ENCODE assay signal across 8 cellular contexts in the genomic region with DNA sequence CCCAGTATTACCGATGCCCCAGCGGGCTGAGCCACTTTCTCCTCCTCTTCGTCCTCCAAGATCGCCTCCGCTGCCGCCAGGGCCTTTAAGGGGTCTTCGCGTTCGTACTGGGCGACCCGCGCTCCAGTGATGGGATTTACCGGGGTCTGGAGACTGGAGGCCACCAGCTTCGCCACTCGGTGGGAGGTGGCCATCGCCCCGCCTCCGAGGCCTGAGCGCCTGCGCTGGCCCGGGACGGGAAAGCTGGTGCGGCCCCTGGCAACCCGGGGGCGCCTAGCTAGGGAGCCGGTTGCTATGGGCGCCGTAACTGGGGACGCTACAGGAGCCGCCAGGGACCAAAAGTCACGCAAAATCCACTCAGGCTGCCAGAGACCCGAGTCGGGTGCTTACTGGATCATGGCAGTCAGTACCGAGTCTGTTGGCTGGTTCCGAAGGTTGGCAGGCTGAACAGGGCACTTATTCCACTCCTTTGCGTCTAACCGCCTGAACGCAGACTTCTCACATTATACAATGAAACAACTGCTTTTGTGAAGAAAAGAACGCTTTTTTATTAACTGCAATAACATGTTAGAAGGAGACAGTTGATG. TPM values are rescaled to one million over a fixed set of nuclear protein-coding genes. Genes with fewer than 3 reads are reported as not detected.
A peak's percentile ranks its signal among the peaks of the same experiment; 100 is the strongest.
DNase-seq lines count a peak whose midpoint lies in the region; ATAC-seq and TF ChIP-seq lines count a peak whose summit lies in the region.

A gene with protein sequence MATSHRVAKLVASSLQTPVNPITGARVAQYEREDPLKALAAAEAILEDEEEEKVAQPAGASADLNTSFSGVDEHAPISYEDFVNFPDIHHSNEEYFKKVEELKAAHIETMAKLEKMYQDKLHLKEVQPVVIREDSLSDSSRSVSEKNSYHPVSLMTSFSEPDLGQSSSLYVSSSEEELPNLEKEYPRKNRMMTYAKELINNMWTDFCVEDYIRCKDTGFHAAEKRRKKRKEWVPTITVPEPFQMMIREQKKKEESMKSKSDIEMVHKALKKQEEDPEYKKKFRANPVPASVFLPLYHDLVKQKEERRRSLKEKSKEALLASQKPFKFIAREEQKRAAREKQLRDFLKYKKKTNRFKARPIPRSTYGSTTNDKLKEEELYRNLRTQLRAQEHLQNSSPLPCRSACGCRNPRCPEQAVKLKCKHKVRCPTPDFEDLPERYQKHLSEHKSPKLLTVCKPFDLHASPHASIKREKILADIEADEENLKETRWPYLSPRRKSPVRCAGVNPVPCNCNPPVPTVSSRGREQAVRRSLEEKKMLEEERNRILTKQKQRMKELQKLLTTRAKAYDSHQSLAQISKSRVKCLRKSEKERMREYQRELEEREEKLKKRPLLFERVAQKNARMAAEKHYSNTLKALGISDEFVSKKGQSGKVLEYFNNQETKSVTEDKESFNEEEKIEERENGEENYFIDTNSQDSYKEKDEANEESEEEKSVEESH (minus strand): TSS at position 213 of the 587 bp plus-strand sequence. CDS start 19 bp downstream, at position 194.

- peak within 1 kb of the TSS; percentile 94 for H3K4me3 Mint-ChIP-seq in neural crest cell

- H3K27ac Mint-ChIP-seq in neural crest cell (ENCODE audit: unreplicated experiment), result peak within 1 kb of the TSS; percentile 100

- H3K9me3 ChIP-seq in ES-I3 (ENCODE audit: control insufficient read depth, insufficient read depth, low read length) (no peaks in the 10 kb centered on the region), RWPE2 (ENCODE audit: severe bottlenecking) (no peaks in the 10 kb centered on the region), stomach (no peaks in the 10 kb centered on the region)

- H3K27ac ChIP-seq in RWPE2 (ENCODE audit: poor library complexity, severe bottlenecking) (peak within 1 kb of the TSS; percentile 57), stomach (peak within 1 kb of the TSS; percentile 86 to 96 (median 92))

- H3K4me1 ChIP-seq in ES-I3 (ENCODE audit: insufficient read depth, low read length), result no peaks in the 10 kb centered on the region
- H3K4me1 ChIP-seq in RWPE2 (ENCODE audit: insufficient read depth, poor library complexity, severe bottlenecking), result no peaks in the 10 kb centered on the region
- peaks cover 6 to 40% (median 23%) of the 10 kb centered on the region in 4 donors for H3K4me1 ChIP-seq in stomach

- H3K36me3 Mint-ChIP-seq in neural crest cell (ENCODE audit: low read depth), result no peaks in the 10 kb centered on the region

- H3K27me3 ChIP-seq in H7 (ENCODE audit: control insufficient read depth, insufficient read depth, low read length) (no peaks in the 10 kb centered on the region), RWPE2 (ENCODE audit: insufficient read depth, poor library complexity, severe bottlenecking) (no peaks in the 10 kb centered on the region), stomach (no peaks in the 10 kb centered on the region)

- H3K4me1 Mint-ChIP-seq in neural crest cell, result peaks cover 27% of the 10 kb centered on the region

- peak within 1 kb of the TSS; percentile 64 for H3K9ac ChIP-seq in ES-I3 (ENCODE audit: low read depth, low read length)

- H3K27me3 Mint-ChIP-seq in neural crest cell (ENCODE audit: low read depth), result no peaks in the 10 kb centered on the region

- no peak for TF ChIP-seq EP300 in stomach (IDR thresholded peaks at IDR 0.05)

- intact Hi-C loops in stomach (cut with DNase I; ENCODE audit: low total_unique reads), result no loop called here

- peak; percentile 77 for ATAC-seq in RWPE2 (ENCODE audit: low read depth)

- peak; percentile 90 for DNase-seq in H7
- peak; percentile 74 for DNase-seq in LoVo (ENCODE audit: low spot score)
- peak; percentile 83 for DNase-seq in RWPE2 (ENCODE audit: low spot score)
- DNase-seq in activated gamma-delta T cell (lab: John Stamatoyannopoulos, UW), result peak; percentile 63
- DNase-seq in foreskin fibroblast, result peak; percentile 79 to 95
- peak; percentile 79 for DNase-seq in neural crest cell (ENCODE audit: low read depth, low spot score)
- DNase-seq in stomach, result peak; percentile 90

- H3K9me3 Mint-ChIP-seq in neural crest cell, result no peaks in the 10 kb centered on the region

- TF ChIP-seq POLR2A in stomach (IDR thresholded peaks at IDR 0.05), result no peak

- H3K4me3 ChIP-seq in H7 (ENCODE audit: insufficient read depth, low read depth, low read length) (peak within 1 kb of the TSS; percentile 85), RWPE2 (ENCODE audit: severe bottlenecking) (peak within 1 kb of the TSS; percentile 65), foreskin fibroblast (ENCODE audit: low read depth in 1 of 2, low read length in 2 of 2) (peak within 1 kb of the TSS; percentile 69 to 96), stomach (peak within 1 kb of the TSS; percentile 67 to 91 (median 72))

- 0 to 1% (median 0%) methylated on average over 8 to 39 of the region's 39 CpGs for WGBS in stomach, 5 donors

- TF ChIP-seq CTCF in RWPE2 (IDR thresholded peaks at IDR 0.05; ENCODE audit: poor library complexity, severe bottlenecking), result no peak
- no peak for TF ChIP-seq CTCF in foreskin fibroblast (IDR thresholded peaks at IDR 0.05; ENCODE audit: low read depth, low read length)
- no peak for TF ChIP-seq CTCF in neural crest cell (conservative IDR thresholded peaks at IDR 0.05)
- no peak for TF ChIP-seq CTCF in stomach (IDR thresholded peaks at IDR 0.05)

- H3K36me3 ChIP-seq in ES-I3 (ENCODE audit: insufficient read depth, low read length), result no peaks in the 10 kb centered on the region
- H3K36me3 ChIP-seq in H7 (replicated peaks; ENCODE audit: control insufficient read depth, insufficient read depth, low read length), result no peaks in the 10 kb centered on the region
- H3K36me3 ChIP-seq in RWPE2 (ENCODE audit: low read depth), result no peaks in the 10 kb centered on the region
- H3K36me3 ChIP-seq in stomach, result no peaks in the 10 kb centered on the region

RNA-seq across cellular contexts. Expression of the gene that starts here (rescaled TPM):
- 4.1 and 7.8 TPM in 2 replicates for total RNA-seq in H7 (2014; rRNA removed; shearing (Covaris generic))
- total RNA-seq in neural crest cell, result 21.9 and 23.4 TPM in 2 replicates
- total RNA-seq in stomach, result 10 to 100 TPM in 1 of 5 donors, 1 to 10 TPM in 4; 1.7 to 23.9 (median 6.6) TPM
- polyA plus RNA-seq in stomach, result 1 to 10 TPM; 2.1 to 4.7 (median 2.5) TPM

Comparison
In these comparisons a context has a peak if more than half of its experiments do, and no peak if none do; other contexts are left out.
1. Peak in every context shown above with its lines: DNase-seq, ATAC-seq, H3K4me3 ChIP-seq and H3K27ac ChIP-seq.